ENCODE assay signal across 1 cellular context in genomic region chr11:106311531-106312230, GRCh38.
TF ChIP-seq lines count a peak whose summit lies in the region.

No MANE protein-coding gene starts in this region.

TF ChIP-seq in H1, 55 proteins besides CTCF, POLR2A, EP300 and RAD21:
- TF ChIP-seq ASH2L (IDR thresholded peaks at IDR 0.05; ENCODE audit: low read length) = no peak
- no peak for TF ChIP-seq RNF2 (IDR thresholded peaks at IDR 0.05; ENCODE audit: borderline replicate concordance, low read depth, low read length, missing control alignments, poor library complexity, severe bottlenecking)
- no peak for TF ChIP-seq TCF12 (IDR thresholded peaks at IDR 0.05; ENCODE audit: low read depth, low read length)
- TF ChIP-seq MAX (IDR thresholded peaks at IDR 0.05) = no peak
- TF ChIP-seq CEBPB (IDR thresholded peaks at IDR 0.05; ENCODE audit: low read depth, low read length) = no peak
- TF ChIP-seq CBX5 (IDR thresholded peaks at IDR 0.05; ENCODE audit: low read depth, low read length) = no peak
- no peak for TF ChIP-seq CHD2 (IDR thresholded peaks at IDR 0.05; ENCODE audit: low read length)
- no peak for TF ChIP-seq TAF1 (IDR thresholded peaks at IDR 0.05; ENCODE audit: low read depth, low read length)
- no peak for TF ChIP-seq FOSL1 (IDR thresholded peaks at IDR 0.05; ENCODE audit: insufficient read depth, low read depth, low read length)
- no peak for TF ChIP-seq KDM1A (IDR thresholded peaks at IDR 0.05; ENCODE audit: borderline replicate concordance, low read length)
